Comparison of ENCODE assay signal across 25 cellular contexts in genomic region chr4:80963051-80963450, GRCh38.
DNase-seq lines count a peak whose midpoint lies in the region; ATAC-seq and TF ChIP-seq lines count a peak whose summit lies in the region.
"Had no signal": no experiment of that assay in that cellular context is flagged by ENCODE, and none has a peak within 500 bp of the region (broad histone marks: within the 10 kb centered on the region; RNA-seq: fewer than 3 reads in every experiment).

No MANE protein-coding gene starts in this region.

- H3K18ac ChIP-seq in IMR-90 (ENCODE audit: low read depth, low read length), result no peak overlapping the region

- H3K27me3 ChIP-seq in IMR-90 (ENCODE audit: control insufficient read depth, insufficient read depth, low read length) (no peaks in the 10 kb centered on the region), adrenal gland (no peaks in the 10 kb centered on the region)
- H3K27me3 ChIP-seq: upper lobe of right lung had no signal

- H2BK5ac ChIP-seq in IMR-90 (ENCODE audit: low read depth, low read length, poor library complexity, severe bottlenecking), result no peak overlapping the region

- H3K4me2 ChIP-seq in IMR-90 (ENCODE audit: low read depth, low read length), result no peak overlapping the region

- H4K8ac ChIP-seq in IMR-90 (ENCODE audit: low read depth in 2 of 2, low read length in 2 of 2), result no peak overlapping the region

- H3K4me1 ChIP-seq in IMR-90 (ENCODE audit: control insufficient read depth, insufficient read depth, low read length), result no peaks in the 10 kb centered on the region
- no peaks in the 10 kb centered on the region for H3K4me1 ChIP-seq in adrenal gland (replicated peaks in 1 of 2)
- H3K4me1 ChIP-seq: upper lobe of right lung had no signal

- peak; percentile 7 for DNase-seq in AG10803 (ENCODE audit: low read depth)
- DNase-seq in IMR-90, result peak; percentile 29
- DNase-seq in astrocyte of the spinal cord (ENCODE audit: low read depth, low spot score), result peak; percentile 6
- DNase-seq in kidney glomerular epithelial cell (lab: John Stamatoyannopoulos, UW), result peak; percentile 69
- DNase-seq in adrenal gland, result no peak
- no peak for DNase-seq in activated naive CD4-positive, alpha-beta T cell treated with anti-CD3 and anti-CD28 coated beads, Interleukin-2, amount 50 U/mL, for 16 hours
- no peak for DNase-seq in midbrain (lab: John Stamatoyannopoulos, UW)
- DNase-seq: activated CD4-positive, alpha-beta T cell treated with anti-CD3 and anti-CD28 coated beads, Interleukin-2, amount 10 ng/mL, durations not matched to agents 7 days and 5 days; activated CD8-positive, alpha-beta memory T cell treated with anti-CD3 and anti-CD28 coated beads, Interleukin-2, amount 50 U/mL, for 4 hours; activated effector memory CD4-positive, alpha-beta T cell treated with anti-CD3 and anti-CD28 coated beads, Interleukin-2, amount 50 U/mL, for 16 hours; amygdala; cerebellar nuclear complex; effector memory CD8-positive, alpha-beta T cell; GF-D8; hippocampal formation; NCI-H1694 treated with DMSO at 0.1 percent for 48 hours; NCI-H345; nephron progenitor cell; stimulated activated CD4-positive, alpha-beta T cell treated with anti-CD3 and anti-CD28 coated beads, Interleukin-2, amount 100 ng/mL, for 48 hours; T-cell; upper lobe of right lung had no signal

- H2AK5ac ChIP-seq in IMR-90 (ENCODE audit: low read depth, low read length), result no peak overlapping the region

- no CpG with 5 or more reads among the region's 2 CpGs for WGBS in IMR-90 (ENCODE audit: extremely low coverage in 2 of 2, insufficient read length in 1 of 2), 2 experiments
- WGBS in adrenal gland, 4 donors, result 43 to 59% (median 50%) methylated on average over 2 of the region's 2 CpGs

- CTCF ChIA-PET in IMR-90 (lab: Yijun Ruan, JAX), result interaction anchor here (0.6 to 0.7 kb wide), 2 partner anchors 1187 to 1557 kb away, joined by 3 to 4 read pairs; no protein-coding TSS in a partner anchor

- no peak for ATAC-seq in IMR-90 (ENCODE audit: low read depth)
- ATAC-seq in GM19035 (IDR thresholded peaks at IDR 0.05; ENCODE audit: unreplicated experiment), result no peak
- ATAC-seq: effector memory CD8-positive, alpha-beta T cell; GM12878; HCT116; T-cell; upper lobe of right lung had no signal

- no peaks in the 10 kb centered on the region for H3K9me1 ChIP-seq in IMR-90 (ENCODE audit: insufficient read depth, low read length)

- no peaks in the 10 kb centered on the region for H4K20me1 ChIP-seq in IMR-90 (ENCODE audit: insufficient read depth, low read length)

- no peak overlapping the region for H3K4ac ChIP-seq in IMR-90 (ENCODE audit: low read depth, low read length)

- H3K36me3 ChIP-seq in IMR-90 (ENCODE audit: control insufficient read depth, insufficient read depth, low read length) (no peaks in the 10 kb centered on the region), adrenal gland (replicated peaks in 1 of 2) (no peaks in the 10 kb centered on the region)
- H3K36me3 ChIP-seq: upper lobe of right lung had no signal

- no peak overlapping the region for H3K23ac ChIP-seq in IMR-90 (ENCODE audit: low read depth, low read length)

- no peak for TF ChIP-seq RAD21 in IMR-90 (IDR thresholded peaks at IDR 0.05; ENCODE audit: low read length)

- in situ Hi-C loops in IMR-90 (cut with MboI; ENCODE audit: low sequenced_read_pairs), result no loop called here
- in situ Hi-C loops in astrocyte of the spinal cord (cut with HindIII; ENCODE audit: low sequenced_read_pairs), result no loop called here

- no peak overlapping the region for H2BK15ac ChIP-seq in IMR-90 (ENCODE audit: low read depth, low read length)

- BruUV-seq in IMR-90 (replicated peaks; lab: Mats Ljungman, UMichigan), result no TSS peak

- no peak overlapping the region for H3K4me3 ChIP-seq in AG10803 (ENCODE audit: low read length)
- H3K4me3 ChIP-seq in IMR-90 (ENCODE audit: insufficient read depth, low read depth, low read length), result no peak overlapping the region
- no peak overlapping the region for H3K4me3 ChIP-seq in astrocyte of the spinal cord (ENCODE audit: low read depth, low read length)
- no peak overlapping the region for H3K4me3 ChIP-seq in adrenal gland
- H3K4me3 ChIP-seq: GM12878, skin epidermis, upper lobe of right lung had no signal

- no peak overlapping the region for H2BK120ac ChIP-seq in IMR-90 (ENCODE audit: low read depth, low read length)

- no peak overlapping the region for H3K27ac ChIP-seq in IMR-90 (ENCODE audit: insufficient read depth, low read length)
- no peak overlapping the region for H3K27ac ChIP-seq in adrenal gland
- H3K27ac ChIP-seq: skin epidermis, upper lobe of right lung had no signal

- H3K56ac ChIP-seq in IMR-90 (ENCODE audit: extremely low read depth, insufficient read depth, low read length), result no peak overlapping the region

- no peak overlapping the region for H4K5ac ChIP-seq in IMR-90 (ENCODE audit: low read depth, low read length)

- H3K79me1 ChIP-seq in IMR-90 (ENCODE audit: low read depth in 1 of 2, low read length in 2 of 2), result no peaks in the 10 kb centered on the region

- no peak overlapping the region for H3K9ac ChIP-seq in IMR-90 (ENCODE audit: low read depth, low read length)

- H3K9me3 ChIP-seq in IMR-90 (ENCODE audit: control insufficient read depth, insufficient read depth, low read length) (no peaks in the 10 kb centered on the region), adrenal gland (replicated peaks in 1 of 3) (no peaks in the 10 kb centered on the region)
- H3K9me3 ChIP-seq: upper lobe of right lung had no signal

- POLR2A ChIA-PET in IMR-90 (lab: Charles Lee; ENCODE audit: unreplicated experiment), result interaction anchor here (0.6 kb wide), 1 partner anchor 13 kb away, joined by 3 read pairs; no protein-coding TSS in a partner anchor

- H2AK9ac ChIP-seq in IMR-90 (replicated peaks; ENCODE audit: low read depth, low read length, poor library complexity), result no peak overlapping the region

- no peak overlapping the region for H2BK20ac ChIP-seq in IMR-90 (ENCODE audit: low read depth, low read length)

- dilution Hi-C loops in IMR-90 (cut with HindIII; ENCODE audit: low sequenced_read_pairs, unreplicated experiment), result no loop called here

- intact Hi-C loops in IMR-90 (cut with micrococcal nuclease), result no loop called here
- intact Hi-C loops in adrenal gland (cut with DNase I), result no loop called here

- no peak overlapping the region for H2AFZ ChIP-seq in IMR-90 (replicated peaks; ENCODE audit: low read length, poor library complexity)

- TF ChIP-seq CTCF in AG10803 (conservative IDR thresholded peaks at IDR 0.05; ENCODE audit: low read length) (no peak), IMR-90 (conservative IDR thresholded peaks at IDR 0.05; ENCODE audit: low read depth, low read length) (no peak), astrocyte of the spinal cord (IDR thresholded peaks at IDR 0.05; ENCODE audit: low read depth, low read length) (no peak), adrenal gland (IDR thresholded peaks at IDR 0.05) (no peak)

- no peak for TF ChIP-seq POLR2A in IMR-90 (IDR thresholded peaks at IDR 0.05; ENCODE audit: low read depth, low read length)
- no peak for TF ChIP-seq POLR2A in adrenal gland (IDR thresholded peaks at IDR 0.05)

- H3K14ac ChIP-seq in IMR-90 (replicated peaks; ENCODE audit: low read depth, low read length), result no peak overlapping the region

- no peak overlapping the region for H4K91ac ChIP-seq in IMR-90 (ENCODE audit: insufficient read depth, low read depth, low read length)

TF ChIP-seq in IMR-90, 13 proteins besides CTCF, POLR2A, EP300 and RAD21:
- TF ChIP-seq NFE2L2 (IDR thresholded peaks at IDR 0.05; ENCODE audit: low read depth, low read length), result no peak
- TF ChIP-seq MAZ (IDR thresholded peaks at IDR 0.05; ENCODE audit: borderline replicate concordance, low read depth, low read length), result no peak
- no peak for TF ChIP-seq RCOR1 (IDR thresholded peaks at IDR 0.05; ENCODE audit: insufficient replicate concordance, low read length)
- TF ChIP-seq USF2 (IDR thresholded peaks at IDR 0.05; ENCODE audit: low read depth, low read length), result no peak
- TF ChIP-seq CEBPB (IDR thresholded peaks at IDR 0.05; ENCODE audit: low read depth, low read length), result no peak
- no peak for TF ChIP-seq RFX5 (IDR thresholded peaks at IDR 0.05; ENCODE audit: low read depth, low read length)
- no peak for TF ChIP-seq FOS (IDR thresholded peaks at IDR 0.05; ENCODE audit: low read depth, low read length)
- TF ChIP-seq ELK1 (IDR thresholded peaks at IDR 0.05; ENCODE audit: borderline replicate concordance, low read depth, low read length), result no peak
- no peak for TF ChIP-seq BHLHE40 (IDR thresholded peaks at IDR 0.05; ENCODE audit: low read depth, low read length)
- TF ChIP-seq CHD1 (IDR thresholded peaks at IDR 0.05; ENCODE audit: low read depth, low read length), result no peak

Comparison
In these comparisons a context has a peak if more than half of its experiments do, and no peak if none do; other contexts are left out.
1. DNase-seq: peak in AG10803 (single experiment), IMR-90 (single experiment), astrocyte of the spinal cord (single experiment) and kidney glomerular epithelial cell (single experiment); none in adrenal gland (0 of 7), activated naive CD4-positive, alpha-beta T cell treated with anti-CD3 and anti-CD28 coated beads, Interleukin-2, amount 50 U/mL, for 16 hours (single experiment) and midbrain (single experiment).